ENCODE assay signal across 8 cellular contexts in genomic region chr10:4963796-4964154, GRCh38. TPM values are rescaled to one million over a fixed set of nuclear protein-coding genes. Genes with fewer than 3 reads are reported as not detected.
A peak's percentile ranks its signal among the peaks of the same experiment; 100 is the strongest.
DNase-seq lines count a peak whose midpoint lies in the region; ATAC-seq, FAIRE-seq and TF ChIP-seq lines count a peak whose summit lies in the region.
"Not testable (repeated sequence)": the region's sequence is repeated elsewhere in the genome, so short reads cannot be mapped to it uniquely, and the experiment has no call there.
"Had no signal": no experiment of that assay in that cellular context is flagged by ENCODE, and none has a peak within 500 bp of the region (broad histone marks: within the 10 kb centered on the region; RNA-seq: fewer than 3 reads in every experiment).

No MANE protein-coding gene starts in this region.

- H3K4ac ChIP-seq in mesenchymal stem cell (ENCODE audit: low read depth in 1 of 2, low read length in 2 of 2): not testable (repeated sequence)

- TF ChIP-seq EP300 in K562 (IDR thresholded peaks at IDR 0.05; ENCODE audit: low read length): not testable (repeated sequence)

- H3K9ac ChIP-seq in K562 (ENCODE audit: insufficient read depth in 1 of 2, low read depth in 2 of 2, low read length in 2 of 2) (peak overlapping the region in 1 of 2 experiments; percentile 44; a peak in 2 of 4 replicates), mesenchymal stem cell (ENCODE audit: low read length) (peak overlapping the region; percentile 85)

- in situ Hi-C loops in K562 (cut with MboI): not testable (repeated sequence)

- not testable (repeated sequence) for H2BK12ac ChIP-seq in mesenchymal stem cell (ENCODE audit: low read length in 2 of 2)

- not testable (repeated sequence) for H4K20me1 ChIP-seq in K562 (replicated peaks; ENCODE audit: control insufficient read depth, insufficient read depth, low read length)

- intact Hi-C loops in K562 (cut with micrococcal nuclease) (loop anchor here (5.0 kb wide), 1 partner anchor 44 kb away; no protein-coding TSS in a partner anchor), right cardiac atrium (cut with DNase I) (loop anchor here in 1 of 4 donors (5.0 kb wide), 1 partner anchor 39 kb away; the partner anchor contains the start of gene AKR1C2)
- intact Hi-C loops in sciatic nerve (cut with DNase I); tibial artery (cut with DNase I; ENCODE audit: low total_unique reads): not testable (repeated sequence)

- not testable (repeated sequence) for H3K27ac ChIP-seq in K562 (ENCODE audit: extremely low read depth, low read depth, low read length); right cardiac atrium (ENCODE audit: low read length); mesenchymal stem cell (ENCODE audit: low read length, poor library complexity, severe bottlenecking); tibial artery

- not testable (repeated sequence) for TF ChIP-seq POLR2A in K562 (conservative IDR thresholded peaks at IDR 0.05)

- POLR2A ChIA-PET in K562 (lab: Yijun Ruan, JAX): interaction anchor here (1.2 to 1.3 kb wide), 2 partner anchors 112 to 482 kb away, joined by 3 read pairs; no protein-coding TSS in a partner anchor

- H3K27me3 ChIP-seq in K562 (ENCODE audit: control insufficient read depth in 2 of 2, insufficient read depth in 2 of 2, low read length in 2 of 2); right cardiac atrium (ENCODE audit: control insufficient read depth, insufficient read depth); mesenchymal stem cell (ENCODE audit: control insufficient read depth in 1 of 2, insufficient read depth in 1 of 2, low read length in 2 of 2); tibial artery: not testable (repeated sequence)

- not testable (repeated sequence) for H3K18ac ChIP-seq in mesenchymal stem cell (ENCODE audit: low read depth in 1 of 2, low read length in 2 of 2)

- H3K9me1 ChIP-seq in K562 (ENCODE audit: control insufficient read depth, insufficient read depth, low read length): not testable (repeated sequence)

- peak overlapping the region; percentile 41 for H3K4me3 ChIP-seq in K562
- H3K4me3 ChIP-seq in epithelial cell of esophagus (ENCODE audit: low read length): peak overlapping the region; percentile 53
- peak overlapping the region; percentile 35 to 60 for H3K4me3 ChIP-seq in foreskin fibroblast (ENCODE audit: low read depth in 1 of 2, low read length in 2 of 2)
- peak overlapping the region; percentile 74 for H3K4me3 ChIP-seq in right cardiac atrium (ENCODE audit: low read length)
- H3K4me3 ChIP-seq in mesenchymal stem cell (ENCODE audit: insufficient read depth in 1 of 2, low read depth in 1 of 2, low read length in 2 of 2): peak overlapping the region in 1 of 2 experiments; percentile 88
- H3K4me3 ChIP-seq in tibial artery: peak overlapping the region; percentile 24 to 33

- not testable (repeated sequence) for H2BK120ac ChIP-seq in mesenchymal stem cell (ENCODE audit: low read depth, low read length)

- peaks cover 13% of the 10 kb centered on the region; the same call in 2 of the 3 replicates for H3K36me3 ChIP-seq in K562 (ENCODE audit: control insufficient read depth, insufficient read depth, low read length)
- peaks cover 0 to 34% of the 10 kb centered on the region in 2 experiments for H3K36me3 ChIP-seq in mesenchymal stem cell (ENCODE audit: control insufficient read depth in 1 of 2, insufficient read depth in 2 of 2, low read depth in 1 of 2, low read length in 2 of 2)
- not testable (repeated sequence) for H3K36me3 ChIP-seq in tibial artery

- H3K23ac ChIP-seq in mesenchymal stem cell (ENCODE audit: low read length in 2 of 2): not testable (repeated sequence)

- H3K9me3 ChIP-seq in K562 (replicated peaks; ENCODE audit: control insufficient read depth, insufficient read depth, low read depth, low read length); right cardiac atrium (ENCODE audit: control insufficient read depth, low read length); mesenchymal stem cell (ENCODE audit: control insufficient read depth, low read length); tibial artery: not testable (repeated sequence)

- H2BK15ac ChIP-seq in mesenchymal stem cell (ENCODE audit: low read depth, poor library complexity, severe bottlenecking): not testable (repeated sequence)

- H3K4me2 ChIP-seq in K562 (ENCODE audit: insufficient read depth, low read length); mesenchymal stem cell (ENCODE audit: low read length, poor library complexity, severe bottlenecking): not testable (repeated sequence)

- H4K91ac ChIP-seq in mesenchymal stem cell (ENCODE audit: low read length): not testable (repeated sequence)

- ATAC-seq in K562 (peak; percentile 66), right cardiac atrium (peak; percentile 44 to 56), sciatic nerve (peak; percentile 65)

- BruUV-seq in K562 (replicated peaks; lab: Mats Ljungman, UMichigan): not testable (repeated sequence)

- H3K4me1 ChIP-seq in K562 (replicated peaks in 1 of 2; ENCODE audit: control insufficient read depth in 2 of 2, insufficient read depth in 2 of 2, low read length in 2 of 2); right cardiac atrium (ENCODE audit: control insufficient read depth, insufficient read depth, low read length); mesenchymal stem cell (ENCODE audit: control insufficient read depth, insufficient read depth, low read depth, low read length); tibial artery: not testable (repeated sequence)

- FAIRE-seq in K562 (lab: Jason Lieb, UNC): not testable (repeated sequence)

- not testable (repeated sequence) for DNase-seq in K562 (ENCODE audit: extremely low read depth in 1 of 4, low spot score in 3 of 4); epithelial cell of esophagus (ENCODE audit: low read depth); foreskin fibroblast; right cardiac atrium; mesenchymal stem cell; sciatic nerve (ENCODE audit: low spot score); tibial artery

- H3K14ac ChIP-seq in mesenchymal stem cell (ENCODE audit: low read length in 2 of 2): not testable (repeated sequence)

- not testable (repeated sequence) for H3K79me1 ChIP-seq in mesenchymal stem cell (replicated peaks; ENCODE audit: low read length, poor library complexity, severe bottlenecking)

- not testable (repeated sequence) for TF ChIP-seq RAD21 in K562 (CRISPR knock-in tag; conservative IDR thresholded peaks at IDR 0.05 in 1 of 2, IDR thresholded peaks at IDR 0.05 in 1 of 2)

- not testable (repeated sequence) for TF ChIP-seq CTCF in K562 (IDR thresholded peaks at IDR 0.05 in 2 of 3, conservative IDR thresholded peaks at IDR 0.05 in 1 of 3; ENCODE audit: insufficient read depth in 2 of 3, low read depth in 1 of 3, low read length in 3 of 3); epithelial cell of esophagus (IDR thresholded peaks at IDR 0.05; ENCODE audit: insufficient read depth, low read depth, low read length, missing control alignments); foreskin fibroblast (IDR thresholded peaks at IDR 0.05; ENCODE audit: low read depth, low read length); tibial artery (IDR thresholded peaks at IDR 0.05)

- H2AFZ ChIP-seq in K562 (ENCODE audit: low read depth, low read length); mesenchymal stem cell (ENCODE audit: low read depth, low read length): not testable (repeated sequence)

- CTCF ChIA-PET in K562 (lab: Yijun Ruan, JAX; ENCODE audit: low intra/inter-chr PET ratio): interaction anchor here (0.6 kb wide), 1 partner anchor 150 kb away, joined by 3 read pairs; no protein-coding TSS in a partner anchor

- peaks cover 23% of the 10 kb centered on the region for H3K79me2 ChIP-seq in K562 (ENCODE audit: control insufficient read depth, insufficient read depth, low read length)

- not testable (repeated sequence) for H2AK5ac ChIP-seq in mesenchymal stem cell (ENCODE audit: low read length, severe bottlenecking)

- not testable (repeated sequence) for H2BK5ac ChIP-seq in mesenchymal stem cell (ENCODE audit: low read depth, low read length, poor library complexity, severe bottlenecking)

- H4K8ac ChIP-seq in mesenchymal stem cell (ENCODE audit: low read length): not testable (repeated sequence)

- WGBS in K562 (ENCODE audit: insufficient coverage, low coverage, missing lambda C conversion rate): 0% methylated on average over 1 of the region's 4 CpGs
- WGBS in right cardiac atrium: 52% methylated on average over 3 of the region's 4 CpGs
- no CpG with 5 or more reads among the region's 4 CpGs for WGBS in mesenchymal stem cell

RNA-seq across cellular contexts. Expression of gene AKR1C1, which starts 0.6 kb away (rescaled TPM):
- total RNA-seq in K562 (2011; cell fraction: chromatin; rRNA removed; ENCODE audit: low replicate concordance): 36.5 and 72.6 TPM in 2 replicates
- total RNA-seq in K562 (2011; cell fraction: nucleolus; rRNA removed): 22.3 and 25.3 TPM in 2 replicates
- total RNA-seq in K562 (2011; cell fraction: nucleoplasm; rRNA removed): 38.8 and 56.3 TPM in 2 replicates
- total RNA-seq in K562 (2014; rRNA removed) (43.5 and 48.7 TPM in 2 replicates), K562 (2014; rRNA removed; fragmentation: Illumina TruSeq; extraction: Trizol) (82.4 and 83.2 TPM in 2 replicates), K562 (2015; rRNA removed; fragmentation: Illumina TruSeq; extraction: Trizol) (63.9 and 67.7 TPM in 2 replicates), K562 (2021) (75.9 and 80.0 TPM in 2 replicates), right cardiac atrium (100 to 1,000 TPM in 3 of 4 donors, 10 to 100 TPM in 1; 51.5 to 176 (median 159) TPM), sciatic nerve (84.2 TPM)
- polyA plus RNA-seq in K562 (2011; rRNA removed) (50.5 and 180 TPM in 2 replicates), K562 (2014; fragmentation: Illumina TruSeq; extraction: Trizol) (118 and 119 TPM in 2 replicates), K562 (2014; fragmentation: Nextera tagmentation; extraction: Ambion mirVana) (10 to 100 TPM; 74.3 to 83.8 TPM), K562 (2014; rRNA removed) (86.6 and 88.7 TPM in 2 replicates), right cardiac atrium (99.1 TPM)
- polyA plus RNA-seq in K562 (2011; cell fraction: cytosol; rRNA removed): 36.9 and 138 TPM in 2 replicates
- 29.3 and 50.1 TPM in 2 replicates for polyA plus RNA-seq in K562 (2011; cell fraction: nucleus; rRNA removed)
- 65.7 and 95.2 TPM in 2 replicates for polyA plus RNA-seq in K562 (2012)
- polyA minus RNA-seq in K562 (2011; rRNA and poly(A)+ RNA removed): 37.0 and 121 TPM in 2 replicates
- 9.2 and 47.7 TPM in 2 replicates for polyA minus RNA-seq in K562 (2011; cell fraction: cytosol; rRNA and poly(A)+ RNA removed)
- polyA minus RNA-seq in K562 (2011; cell fraction: nucleus; rRNA and poly(A)+ RNA removed): 23.7 and 26.7 TPM in 2 replicates
- polyA plus RNA-seq in mesenchymal stem cell (2013, experiment 1 of 2): 22.4 TPM
- 22.7 TPM for polyA plus RNA-seq in mesenchymal stem cell (2013, experiment 2 of 2)
- total RNA-seq: OCI-LY7 had no signal

RNA-seq across cellular contexts. Expression of gene AKR1C2, which starts 39.9 kb away (rescaled TPM):
- 9.6 and 17.1 TPM in 2 replicates for total RNA-seq in K562 (2011; cell fraction: chromatin; rRNA removed; ENCODE audit: low replicate concordance)
- 5.5 and 5.8 TPM in 2 replicates for total RNA-seq in K562 (2011; cell fraction: nucleolus; rRNA removed)
- total RNA-seq in K562 (2011; cell fraction: nucleoplasm; rRNA removed): 7.6 and 12.6 TPM in 2 replicates
- total RNA-seq in K562 (2014; rRNA removed): 13.8 and 15.1 TPM in 2 replicates
- 28.2 and 30.5 TPM in 2 replicates for total RNA-seq in K562 (2014; rRNA removed; fragmentation: Illumina TruSeq; extraction: Trizol)
- total RNA-seq in K562 (2015; rRNA removed; fragmentation: Illumina TruSeq; extraction: Trizol): 20.4 and 20.8 TPM in 2 replicates
- 29.4 and 31.3 TPM in 2 replicates for total RNA-seq in K562 (2021)
- 27.8 and 74.0 TPM in 2 replicates for polyA plus RNA-seq in K562 (2011; rRNA removed)
- 15.3 and 30.7 TPM in 2 replicates for polyA plus RNA-seq in K562 (2011; cell fraction: cytosol; rRNA removed)
- 16.8 and 23.7 TPM in 2 replicates for polyA plus RNA-seq in K562 (2011; cell fraction: nucleus; rRNA removed)
- polyA plus RNA-seq in K562 (2012): 27.7 and 32.2 TPM in 2 replicates
- polyA plus RNA-seq in K562 (2014; fragmentation: Illumina TruSeq; extraction: Trizol): 29.9 and 30.5 TPM in 2 replicates
- 10 to 100 TPM; 49.2 to 59.2 TPM for polyA plus RNA-seq in K562 (2014; fragmentation: Nextera tagmentation; extraction: Ambion mirVana)
- polyA plus RNA-seq in K562 (2014; rRNA removed): 29.0 and 35.4 TPM in 2 replicates
- 15.3 and 36.2 TPM in 2 replicates for polyA minus RNA-seq in K562 (2011; rRNA and poly(A)+ RNA removed)
- polyA minus RNA-seq in K562 (2011; cell fraction: cytosol; rRNA and poly(A)+ RNA removed): 5.4 and 16.5 TPM in 2 replicates
- 5.4 and 5.9 TPM in 2 replicates for polyA minus RNA-seq in K562 (2011; cell fraction: nucleus; rRNA and poly(A)+ RNA removed)
- total RNA-seq in right cardiac atrium: 100 to 1,000 TPM in 2 of 4 donors, 10 to 100 TPM in 2; 22.7 to 261 (median 128) TPM
- 52.0 TPM for polyA plus RNA-seq in right cardiac atrium
- 7.9 TPM for polyA plus RNA-seq in mesenchymal stem cell (2013, experiment 1 of 2)
- 7.5 TPM for polyA plus RNA-seq in mesenchymal stem cell (2013, experiment 2 of 2)
- total RNA-seq in sciatic nerve: 97.9 TPM
- total RNA-seq: OCI-LY7 had no signal
